2 cellular contexts compared by ENCODE assay signal in genomic region chr2:96870631-96871255, GRCh38.
TF ChIP-seq lines count a peak whose summit lies in the region.

No MANE protein-coding gene starts in this region.

TF ChIP-seq in HEK293, 187 proteins besides CTCF, POLR2A, EP300 and RAD21:
- no peak for TF ChIP-seq MZF1 (tag by site-specific recombination; IDR thresholded peaks at IDR 0.05; ENCODE audit: borderline replicate concordance)
- peak; percentile 30; the same call in 1 of the 2 replicates for TF ChIP-seq OSR2 (tag by site-specific recombination; IDR thresholded peaks at IDR 0.05)
- no peak for TF ChIP-seq ZNF830 (tag by site-specific recombination; IDR thresholded peaks at IDR 0.05; ENCODE audit: low read depth)
- no peak for TF ChIP-seq ZNF664 (tag by site-specific recombination; IDR thresholded peaks at IDR 0.05)
- TF ChIP-seq ZBTB17 (tag by site-specific recombination; IDR thresholded peaks at IDR 0.05), result peak; percentile 20; the same call in 1 of the 2 replicates
- peak; percentile 70 for TF ChIP-seq ZFHX2 (tag by site-specific recombination; conservative IDR thresholded peaks at IDR 0.05)
- TF ChIP-seq KLF1 (tag by site-specific recombination; IDR thresholded peaks at IDR 0.05), result peak; percentile 72
- no peak for TF ChIP-seq ZNF133 (tag by site-specific recombination; IDR thresholded peaks at IDR 0.05)
- peak; percentile 95 for TF ChIP-seq SCRT2 (tag by site-specific recombination; IDR thresholded peaks at IDR 0.05)
- no peak for TF ChIP-seq ZNF529 (tag by site-specific recombination; IDR thresholded peaks at IDR 0.05; ENCODE audit: insufficient replicate concordance)
- TF ChIP-seq SCRT1 (tag by site-specific recombination; IDR thresholded peaks at IDR 0.05; ENCODE audit: borderline replicate concordance), result peak; percentile 93
- peak; percentile 25; the same call in 1 of the 2 replicates for TF ChIP-seq EGR2 (tag by site-specific recombination; IDR thresholded peaks at IDR 0.05; ENCODE audit: low read depth)

TF ChIP-seq in GM12878, 131 proteins besides CTCF, POLR2A, EP300 and RAD21:
- TF ChIP-seq FOXK2 (IDR thresholded peaks at IDR 0.05), result no peak
- TF ChIP-seq TCF12 (IDR thresholded peaks at IDR 0.05; ENCODE audit: low read depth, low read length), result 0 out of 2 replicates have a peak, but pooled peaks have one; percentile 12
- TF ChIP-seq ZZZ3 (IDR thresholded peaks at IDR 0.05; ENCODE audit: control insufficient read depth, insufficient read length, low read depth), result no peak
- peak; percentile 29; the same call in 1 of the 2 replicates for TF ChIP-seq POLR2AphosphoS5 (IDR thresholded peaks at IDR 0.05; ENCODE audit: low read length)
- TF ChIP-seq BHLHE40 (IDR thresholded peaks at IDR 0.05; ENCODE audit: borderline replicate concordance in 1 of 2, low read depth in 2 of 2, low read length in 1 of 2), result no peak
- TF ChIP-seq SREBF1 (IDR thresholded peaks at IDR 0.05; ENCODE audit: low read length), result no peak
- no peak for TF ChIP-seq SMC3 (IDR thresholded peaks at IDR 0.05; ENCODE audit: borderline replicate concordance, low read length)
- TF ChIP-seq ZBTB40 (IDR thresholded peaks at IDR 0.05; ENCODE audit: borderline replicate concordance), result no peak
- 0 out of 2 replicates have a peak, but pooled peaks have one; percentile 22 for TF ChIP-seq PAX5 (IDR thresholded peaks at IDR 0.05; ENCODE audit: borderline replicate concordance, low read depth, low read length)
- TF ChIP-seq RB1 (IDR thresholded peaks at IDR 0.05; ENCODE audit: borderline replicate concordance), result no peak
- TF ChIP-seq PKNOX1 (IDR thresholded peaks at IDR 0.05), result peak; percentile 15; the same call in 1 of the 2 replicates
- TF ChIP-seq NBN (IDR thresholded peaks at IDR 0.05), result peak; percentile 8; the same call in 1 of the 2 replicates
- no peak for TF ChIP-seq RCOR1 (conservative IDR thresholded peaks at IDR 0.05; ENCODE audit: low read depth, low read length)
- no peak for TF ChIP-seq REST (IDR thresholded peaks at IDR 0.05; ENCODE audit: low read depth, low read length)
- TF ChIP-seq LARP7 (IDR thresholded peaks at IDR 0.05), result 0 out of 2 replicates have a peak, but pooled peaks have one; percentile 34
- no peak for TF ChIP-seq ZNF622 (IDR thresholded peaks at IDR 0.05)
- TF ChIP-seq RFX5 (IDR thresholded peaks at IDR 0.05; ENCODE audit: low read depth, low read length), result no peak
- no peak for TF ChIP-seq YY1 (IDR thresholded peaks at IDR 0.05; ENCODE audit: low read depth, low read length)
- TF ChIP-seq ELK1 (IDR thresholded peaks at IDR 0.05; ENCODE audit: low read depth, low read length), result no peak
- TF ChIP-seq STAT1 (conservative IDR thresholded peaks at IDR 0.05), result no peak
- TF ChIP-seq SREBF2 (IDR thresholded peaks at IDR 0.05; ENCODE audit: low read length), result no peak
- TF ChIP-seq SIN3A (IDR thresholded peaks at IDR 0.05; ENCODE audit: low read depth, low read length), result peak; percentile 61; the same call in 1 of the 2 replicates
- 0 out of 2 replicates have a peak, but pooled peaks have one; percentile 33 for TF ChIP-seq RELB (IDR thresholded peaks at IDR 0.05; ENCODE audit: low read depth)
- no peak for TF ChIP-seq TCF3 (IDR thresholded peaks at IDR 0.05; ENCODE audit: borderline replicate concordance, insufficient read depth, low read depth, low read length)
- no peak for TF ChIP-seq ATF3 (IDR thresholded peaks at IDR 0.05; ENCODE audit: borderline replicate concordance, extremely low read depth, low read depth, low read length)
- TF ChIP-seq DPF2 (IDR thresholded peaks at IDR 0.05), result no peak
- TF ChIP-seq NKRF (conservative IDR thresholded peaks at IDR 0.05), result no peak
- TF ChIP-seq SMAD5 (IDR thresholded peaks at IDR 0.05; ENCODE audit: low read depth), result no peak
- 0 out of 2 replicates have a peak, but pooled peaks have one; percentile 3 for TF ChIP-seq RUNX3 (IDR thresholded peaks at IDR 0.05; ENCODE audit: low read length)
- TF ChIP-seq MTA3 (IDR thresholded peaks at IDR 0.05; ENCODE audit: borderline replicate concordance, low read length), result no peak
- no peak for TF ChIP-seq HDAC2 (IDR thresholded peaks at IDR 0.05)
TF ChIP-seq in GM12878: peak in this region for 9.
